Comparison of ENCODE assay signal across 9 cellular contexts in the genomic region with DNA sequence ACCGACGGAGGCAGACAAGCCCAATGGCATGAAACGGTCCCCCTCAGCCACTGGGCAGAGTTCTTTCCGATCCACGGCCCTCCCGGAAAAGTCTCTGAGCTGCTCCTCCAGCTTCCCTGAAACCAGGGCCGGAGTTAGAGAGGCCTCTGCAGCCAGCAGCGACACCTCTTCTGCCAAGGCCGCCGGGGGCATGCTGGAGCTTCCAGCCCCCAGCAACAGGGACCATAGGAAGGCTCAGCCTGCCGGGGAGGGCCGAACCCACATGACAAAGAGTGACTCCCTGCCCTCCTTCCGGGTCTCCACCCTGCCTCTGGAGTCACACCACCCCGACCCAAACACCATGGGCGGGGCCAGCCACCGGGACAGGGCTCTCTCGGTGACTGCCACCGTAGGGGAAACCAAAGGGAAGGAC. TPM values are rescaled to one million over a fixed set of nuclear protein-coding genes. Genes with fewer than 3 reads are reported as not detected.
A peak's percentile ranks its signal among the peaks of the same experiment; 100 is the strongest.
DNase-seq lines count a peak whose midpoint lies in the region; ATAC-seq and TF ChIP-seq lines count a peak whose summit lies in the region.
"Had no signal": no experiment of that assay in that cellular context is flagged by ENCODE, and none has a peak within 500 bp of the region (broad histone marks: within the 10 kb centered on the region; RNA-seq: fewer than 3 reads in every experiment).

No MANE protein-coding gene starts in this region.

- H3K4me3 Mint-ChIP-seq in neural progenitor cell: no peak overlapping the region

- H3K4me1 ChIP-seq in neural progenitor cell: no peaks in the 10 kb centered on the region

- H3K27me3 Mint-ChIP-seq in neural progenitor cell (ENCODE audit: insufficient read depth, low read depth): no peaks in the 10 kb centered on the region

- H3K36me3 Mint-ChIP-seq in neural progenitor cell: peaks cover 2% of the 10 kb centered on the region

- H2AFZ ChIP-seq in neural progenitor cell (replicated peaks): peak overlapping the region; percentile 80

- peaks cover 2% of the 10 kb centered on the region for H3K9me3 Mint-ChIP-seq in neural progenitor cell

- no peak overlapping the region for H3K27ac ChIP-seq in neural progenitor cell
- H3K27ac ChIP-seq in substantia nigra (ENCODE audit: low read depth, low read length, poor library complexity, severe bottlenecking): peak overlapping the region; percentile 81

- H3K27me3 ChIP-seq in neural progenitor cell: no peaks in the 10 kb centered on the region

- H3K36me3 ChIP-seq in neural progenitor cell: no peaks in the 10 kb centered on the region

- peak; percentile 21 to 50 for DNase-seq in activated CD4-positive, alpha-beta T cell treated with anti-CD3 and anti-CD28 coated beads for 24 hours (ENCODE audit: low read depth in 2 of 2)
- DNase-seq in ecto neural progenitor cell (ENCODE audit: low spot score) (peak; percentile 81), neural progenitor cell (ENCODE audit: low spot score) (no peak), substantia nigra (lab: John Stamatoyannopoulos, UW) (peak in 18 of 49 donors; percentile 23 to 76 (median 58)), dermis blood vessel endothelial cell (no peak), glomerular visceral epithelial cell (ENCODE audit: extremely low spot score) (no peak)

- H3F3A ChIP-seq in neural progenitor cell (ENCODE audit: low read depth): no peaks in the 10 kb centered on the region

- H3K4me1 Mint-ChIP-seq in neural progenitor cell: peaks cover 3% of the 10 kb centered on the region

- H3K4me3 ChIP-seq in neural progenitor cell: no peak overlapping the region

- H3K4me2 ChIP-seq in neural progenitor cell: no peak overlapping the region

- H3K79me2 ChIP-seq in neural progenitor cell (ENCODE audit: low read depth): no peaks in the 10 kb centered on the region

- no peak overlapping the region for H3K27ac Mint-ChIP-seq in neural progenitor cell

- no peak overlapping the region for H3K9ac ChIP-seq in neural progenitor cell

- ATAC-seq in GM18867 (IDR thresholded peaks at IDR 0.05; ENCODE audit: unreplicated experiment) (peak; percentile 39), HG03135 (IDR thresholded peaks at IDR 0.05; ENCODE audit: unreplicated experiment) (peak; percentile 37)

- no peaks in the 10 kb centered on the region for H3K9me3 ChIP-seq in neural progenitor cell (ENCODE audit: low read depth)

- H4K20me1 ChIP-seq in neural progenitor cell (ENCODE audit: low read depth): no peaks in the 10 kb centered on the region

- no peak for TF ChIP-seq CTCF in neural progenitor cell (IDR thresholded peaks at IDR 0.05)

RNA-seq across cellular contexts. Expression of gene CD180, which starts 30.1 kb away (rescaled TPM):
- total RNA-seq in neural progenitor cell (ENCODE audit: low replicate concordance): not detected in 2 replicates
- total RNA-seq in dermis blood vessel endothelial cell: 0.09 TPM in 1 of 2 replicates, not detected in the other
- total RNA-seq: LHCN-M2 had no signal

Comparison
In these comparisons a context has a peak if more than half of its experiments do, and no peak if none do; other contexts are left out.
1. DNase-seq: peak in activated CD4-positive, alpha-beta T cell treated with anti-CD3 and anti-CD28 coated beads for 24 hours (2 of 2) and ecto neural progenitor cell (single experiment); none in neural progenitor cell (single experiment), dermis blood vessel endothelial cell (single experiment) and glomerular visceral epithelial cell (single experiment).